Comparison of ENCODE assay signal across 8 cellular contexts in the genomic region with DNA sequence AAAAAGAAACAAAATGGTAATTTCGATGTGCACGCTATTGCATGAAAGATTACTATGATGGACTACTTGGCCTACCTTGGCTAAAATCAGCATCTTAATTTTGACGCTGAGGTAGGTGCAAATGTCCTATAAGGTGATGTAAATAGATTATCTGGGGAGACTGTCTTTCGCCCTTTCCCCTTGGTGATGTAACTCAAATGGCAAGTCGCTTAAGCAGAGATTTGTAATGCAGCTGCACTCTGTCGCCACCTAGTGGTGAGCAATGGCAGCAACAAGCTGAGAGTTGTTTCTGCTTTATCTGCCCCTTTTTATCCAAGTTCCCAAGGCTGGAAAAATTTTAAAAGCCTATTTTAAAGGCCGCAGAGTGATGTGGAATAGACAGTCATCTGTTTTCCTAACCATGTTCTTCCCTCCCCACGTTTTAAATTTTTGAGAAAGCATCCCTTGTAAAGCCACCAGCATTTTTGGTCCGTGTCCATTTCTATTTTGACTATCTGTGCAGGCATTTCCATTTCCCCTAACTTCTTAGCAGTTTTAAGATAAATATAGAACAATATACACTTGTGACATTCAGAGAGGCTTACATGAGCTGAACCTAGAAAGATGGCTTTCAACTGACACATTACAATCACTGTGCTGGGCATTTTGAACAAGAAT.
DNase-seq lines count a peak whose midpoint lies in the region; TF ChIP-seq lines count a peak whose summit lies in the region.

No MANE protein-coding gene starts in this region.

- H4K20me1 ChIP-seq in hepatocyte (ENCODE audit: insufficient read depth, poor library complexity, severe bottlenecking): no peaks in the 10 kb centered on the region

- H3K4me3 ChIP-seq in hepatocyte: no peak overlapping the region
- no peak overlapping the region for H3K4me3 ChIP-seq in skeletal muscle cell (ENCODE audit: low read depth, low read length)

- H3K79me2 ChIP-seq in hepatocyte: no peaks in the 10 kb centered on the region

- H3K9me3 ChIP-seq in hepatocyte (ENCODE audit: low read depth): no peaks in the 10 kb centered on the region

- TF ChIP-seq CTCF in hepatocyte (IDR thresholded peaks at IDR 0.05; ENCODE audit: poor library complexity): peak; percentile 96

- WGBS in hepatocyte (ENCODE audit: low lambda C conversion rate, missing lambda C conversion rate): 42% methylated on average over 9 of the region's 9 CpGs

- H3K4me1 ChIP-seq in hepatocyte (ENCODE audit: insufficient read depth): no peaks in the 10 kb centered on the region

- H3K27ac ChIP-seq in hepatocyte: no peak overlapping the region

- no peaks in the 10 kb centered on the region for H3K9me2 ChIP-seq in hepatocyte (replicated peaks; ENCODE audit: insufficient read depth)

- no peaks in the 10 kb centered on the region for H3K27me3 ChIP-seq in hepatocyte

- H3K4me2 ChIP-seq in hepatocyte: no peak overlapping the region

- H3K36me3 ChIP-seq in hepatocyte (replicated peaks; ENCODE audit: insufficient read depth, low read depth): no peaks in the 10 kb centered on the region

- peak; percentile 51 for DNase-seq in Daoy (ENCODE audit: low read depth)
- DNase-seq in H4 (ENCODE audit: low spot score): peak; percentile 73
- peak; percentile 3 for DNase-seq in NCI-H1048 (lab: John Stamatoyannopoulos, UW)
- peak; percentile 66 for DNase-seq in T-helper 9 cell
- DNase-seq in astrocyte of the hippocampus (ENCODE audit: low read depth, low spot score): peak; percentile 88
- peak; percentile 82 for DNase-seq in hepatocyte (ENCODE audit: low spot score)
- peak; percentile 43 for DNase-seq in skeletal muscle cell (ENCODE audit: low read depth)
- no peak for DNase-seq in NCI-H226

- no peak overlapping the region for H2AFZ ChIP-seq in hepatocyte
